In the genomic region with DNA sequence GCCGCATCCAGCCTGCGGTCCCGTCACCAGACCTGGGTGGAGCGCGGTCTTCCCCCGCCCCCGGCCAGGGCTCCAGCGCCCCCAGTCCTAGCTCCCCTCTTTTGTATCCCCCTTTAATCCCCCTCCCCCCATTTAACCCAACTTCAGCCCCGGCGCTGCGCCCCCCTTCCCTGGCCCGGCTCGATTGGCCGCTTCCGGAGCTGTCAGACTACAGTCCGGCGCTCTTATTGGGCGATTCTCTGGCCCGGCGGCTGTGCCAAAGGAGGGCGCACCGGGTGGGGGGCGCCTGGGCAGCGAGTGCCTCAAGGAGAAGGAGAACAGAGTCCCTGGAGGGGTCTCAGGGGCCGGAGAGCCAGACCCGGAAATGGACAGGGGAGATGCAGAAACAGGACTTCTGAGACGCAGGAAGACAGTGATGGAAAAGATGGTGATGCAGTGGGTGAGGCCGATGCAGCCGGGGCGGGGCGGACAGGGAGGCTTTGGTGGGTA, we compare ENCODE assay signal across 8 cellular contexts. TPM values are rescaled to one million over a fixed set of nuclear protein-coding genes. Genes with fewer than 3 reads are reported as not detected.
DNase-seq lines count a peak whose midpoint lies in the region; ATAC-seq lines count a peak whose summit lies in the region.

No MANE protein-coding gene starts in this region.

- H3K27ac Mint-ChIP-seq in activated CD8-positive, alpha-beta T cell treated with anti-CD3 and anti-CD28 coated beads, Interleukin-2, amount 10 ng/mL, durations not matched to agents 7 days and 5 days: no peak overlapping the region

- intact Hi-C loops in right cardiac atrium (cut with DNase I): loop anchor here in 3 of 4 donors (5.0 to 10.0 kb wide), 4 partner anchors 42 to 123 kb away; no protein-coding TSS in a partner anchor

- H3K36me3 ChIP-seq in ES-I3 (ENCODE audit: insufficient read depth, low read length) (no peaks in the 10 kb centered on the region), rectal smooth muscle tissue (ENCODE audit: control insufficient read depth, insufficient read depth, low read length) (no peaks in the 10 kb centered on the region)

- no peaks in the 10 kb centered on the region for H3K36me3 Mint-ChIP-seq in activated CD8-positive, alpha-beta T cell treated with anti-CD3 and anti-CD28 coated beads, Interleukin-2, amount 10 ng/mL, durations not matched to agents 7 days and 5 days (ENCODE audit: low read depth)

- peak overlapping the region; percentile 43 for H3K4me3 Mint-ChIP-seq in activated CD8-positive, alpha-beta T cell treated with anti-CD3 and anti-CD28 coated beads, Interleukin-2, amount 10 ng/mL, durations not matched to agents 7 days and 5 days

- no peak for DNase-seq in activated CD8-positive, alpha-beta T cell treated with anti-CD3 and anti-CD28 coated beads, Interleukin-2, amount 10 ng/mL, durations not matched to agents 7 days and 5 days
- DNase-seq in right cardiac atrium (peak; percentile 43 to 73 (median 72)), NCI-H2196 (lab: John Stamatoyannopoulos, UW; ENCODE audit: unreplicated experiment) (no peak), SKM-1 (lab: John Stamatoyannopoulos, UW; ENCODE audit: unreplicated experiment) (no peak), LoVo (ENCODE audit: low spot score) (no peak), H4 (ENCODE audit: low spot score) (no peak)

- peak overlapping the region; percentile 49 for H3K27ac ChIP-seq in right cardiac atrium (ENCODE audit: low read length)
- H3K27ac ChIP-seq in rectal smooth muscle tissue (ENCODE audit: low read depth, low read length): peak overlapping the region; percentile 87

- H3K4me3 ChIP-seq in right cardiac atrium (ENCODE audit: low read length): peak overlapping the region; percentile 92
- H3K4me3 ChIP-seq in rectal smooth muscle tissue (ENCODE audit: low read length): peak overlapping the region; percentile 67

- H3K4me1 Mint-ChIP-seq in activated CD8-positive, alpha-beta T cell treated with anti-CD3 and anti-CD28 coated beads, Interleukin-2, amount 10 ng/mL, durations not matched to agents 7 days and 5 days (ENCODE audit: low read depth): no peaks in the 10 kb centered on the region

- H3K27me3 Mint-ChIP-seq in activated CD8-positive, alpha-beta T cell treated with anti-CD3 and anti-CD28 coated beads, Interleukin-2, amount 10 ng/mL, durations not matched to agents 7 days and 5 days (ENCODE audit: low read depth): peaks cover 50% of the 10 kb centered on the region

- H3K27me3 ChIP-seq in right cardiac atrium (ENCODE audit: control insufficient read depth, insufficient read depth) (no peaks in the 10 kb centered on the region), rectal smooth muscle tissue (ENCODE audit: control insufficient read depth, insufficient read depth, low read length) (no peaks in the 10 kb centered on the region)

- H3K4me1 ChIP-seq in ES-I3 (ENCODE audit: insufficient read depth, low read length) (0 out of 2 replicates have a peak, but pooled peaks cover 3% of the 10 kb centered on the region), right cardiac atrium (ENCODE audit: control insufficient read depth, insufficient read depth, low read length) (no peaks in the 10 kb centered on the region), rectal smooth muscle tissue (ENCODE audit: control insufficient read depth, insufficient read depth, low read length) (no peaks in the 10 kb centered on the region)

- ATAC-seq in activated CD8-positive, alpha-beta T cell treated with anti-CD3 and anti-CD28 coated beads, Interleukin-2, amount 10 ng/mL, durations not matched to agents 7 days and 5 days: no peak
- ATAC-seq in right cardiac atrium: peak; percentile 25 to 32

- no peaks in the 10 kb centered on the region for H3K9me3 Mint-ChIP-seq in activated CD8-positive, alpha-beta T cell treated with anti-CD3 and anti-CD28 coated beads, Interleukin-2, amount 10 ng/mL, durations not matched to agents 7 days and 5 days (ENCODE audit: insufficient read depth)

- CTCF ChIA-PET in activated CD8-positive, alpha-beta T cell treated with anti-CD3 and anti-CD28 coated beads, Interleukin-2, amount 10 ng/mL, durations not matched to agents 7 days and 5 days (lab: Charles Lee): no interaction called here

- POLR2A ChIA-PET in activated CD8-positive, alpha-beta T cell treated with anti-CD3 and anti-CD28 coated beads, Interleukin-2, amount 10 ng/mL, durations not matched to agents 7 days and 5 days (lab: Charles Lee): no interaction called here

- WGBS in right cardiac atrium: 5% methylated on average over 31 of the region's 31 CpGs

- no peaks in the 10 kb centered on the region for H3K9me3 ChIP-seq in ES-I3 (ENCODE audit: control insufficient read depth, insufficient read depth, low read length)
- H3K9me3 ChIP-seq in right cardiac atrium (ENCODE audit: control insufficient read depth, low read length): no peaks in the 10 kb centered on the region

- H3K9ac ChIP-seq in ES-I3 (ENCODE audit: low read depth, low read length): peak overlapping the region; percentile 81
- no peak overlapping the region for H3K9ac ChIP-seq in rectal smooth muscle tissue (ENCODE audit: low read length)

RNA-seq across cellular contexts. Expression of a gene that starts 1.1 kb away (rescaled TPM):
- total RNA-seq in activated CD8-positive, alpha-beta T cell treated with anti-CD3 and anti-CD28 coated beads, Interleukin-2, amount 10 ng/mL, durations not matched to agents 7 days and 5 days: not detected
- 100 to 1,000 TPM; 125 to 220 (median 210) TPM for total RNA-seq in right cardiac atrium
- 90.4 TPM for polyA plus RNA-seq in right cardiac atrium
- total RNA-seq in H4 (2014; rRNA removed; shearing (Covaris generic)): 0.18 and 0.85 TPM in 2 replicates

Comparison
In these comparisons a context has a peak if more than half of its experiments do, and no peak if none do; other contexts are left out.
1. DNase-seq: peak in right cardiac atrium (3 of 3); none in activated CD8-positive, alpha-beta T cell treated with anti-CD3 and anti-CD28 coated beads, Interleukin-2, amount 10 ng/mL, durations not matched to agents 7 days and 5 days (single experiment), NCI-H2196 (single experiment), SKM-1 (single experiment), LoVo (single experiment) and H4 (single experiment).
2. RNA of a gene that starts 1.1 kb away (total RNA-seq): 125 to 220 TPM in right cardiac atrium; 0.18 to 0.85 TPM in H4 and not detected in activated CD8-positive, alpha-beta T cell treated with anti-CD3 and anti-CD28 coated beads, Interleukin-2, amount 10 ng/mL, durations not matched to agents 7 days and 5 days; every median in the first group is over 10 times any median in the second.